In the genomic region with DNA sequence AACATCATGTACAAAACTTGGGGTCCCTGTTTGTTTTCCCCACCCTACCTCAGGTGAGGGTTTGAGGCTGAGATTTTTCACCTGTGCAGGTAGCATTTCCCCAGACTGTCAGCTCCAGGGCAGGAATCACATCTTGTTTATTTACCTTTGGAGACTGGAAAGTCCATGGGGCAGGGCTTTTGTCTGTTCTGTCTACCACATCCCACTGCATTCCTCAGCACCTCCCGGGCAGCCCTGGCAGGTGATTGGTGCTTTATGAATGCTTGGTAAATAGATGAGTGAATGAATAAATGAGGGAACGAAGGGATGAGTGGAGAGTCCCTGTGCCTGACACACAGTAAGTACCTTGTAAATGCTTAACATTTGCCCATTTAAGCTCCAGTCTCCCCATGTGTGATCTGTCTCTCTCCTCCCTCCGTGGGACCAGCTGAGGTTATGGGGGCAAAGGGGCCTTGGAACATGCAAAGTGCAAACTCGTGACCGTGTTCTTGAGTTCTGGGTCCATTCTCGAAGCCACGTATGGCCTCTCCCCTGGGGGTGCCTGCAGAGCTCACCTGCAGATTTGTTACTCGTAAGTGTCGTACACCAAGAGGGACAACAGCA, we compare ENCODE assay signal across 16 cellular contexts.
A peak's percentile ranks its signal among the peaks of the same experiment; 100 is the strongest.
DNase-seq lines count a peak whose midpoint lies in the region; ATAC-seq and TF ChIP-seq lines count a peak whose summit lies in the region.
"Had no signal": no experiment of that assay in that cellular context is flagged by ENCODE, and none has a peak within 500 bp of the region (broad histone marks: within the 10 kb centered on the region; RNA-seq: fewer than 3 reads in every experiment).

No MANE protein-coding gene starts in this region.

- H3K9ac ChIP-seq in endodermal cell (ENCODE audit: extremely low read depth, low read length, poor library complexity, severe bottlenecking): no peak overlapping the region
- H3K9ac ChIP-seq: BLaER1 had no signal

- no peaks in the 10 kb centered on the region for H3K36me3 Mint-ChIP-seq in endodermal cell (ENCODE audit: low read depth)

- WGBS in endodermal cell (ENCODE audit: insufficient coverage in 1 of 2, insufficient read length in 1 of 2), 2 experiments: 79 to 87% methylated on average over 7 to 9 of the region's 9 CpGs

- peak overlapping the region; percentile 64 for H3K27ac ChIP-seq in 22Rv1
- H3K27ac ChIP-seq in endodermal cell (ENCODE audit: low read depth, low read length): no peak overlapping the region
- H3K27ac ChIP-seq: BLaER1 had no signal

- no peaks in the 10 kb centered on the region for H3K36me3 ChIP-seq in endodermal cell (ENCODE audit: control insufficient read depth, insufficient read depth, low read length)
- H3K36me3 ChIP-seq: BLaER1 had no signal

- H3K27ac Mint-ChIP-seq in endodermal cell: peak overlapping the region; percentile 73

- DNase-seq in HuH-7.5 (ENCODE audit: low spot score) (peak; percentile 60), endodermal cell (peak; percentile 86), mesenteric fat pad (ENCODE audit: low spot score) (peak; percentile 62), HuH-7 (ENCODE audit: low spot score) (no peak), foreskin fibroblast (no peak)
- DNase-seq in stimulated activated CD4-positive, alpha-beta T cell treated with anti-CD3 and anti-CD28 coated beads, Interleukin-4, amount 100 ng/mL, for 4 hours: no peak
- DNase-seq: activated CD4-positive, alpha-beta T cell treated with anti-CD3 and anti-CD28 coated beads for 4 hours; cortex of kidney; hippocampal formation; IMR-90; NCI-H1417; NCI-H524 treated with DMSO at 0.1 percent for 48 hours had no signal

- peaks cover 33% of the 10 kb centered on the region for H3K4me1 Mint-ChIP-seq in endodermal cell
- H3K4me1 Mint-ChIP-seq: neural crest cell had no signal

- peaks cover 4% of the 10 kb centered on the region for H3K27me3 Mint-ChIP-seq in endodermal cell (ENCODE audit: insufficient read depth)

- peaks cover 17% of the 10 kb centered on the region for H3K4me1 ChIP-seq in endodermal cell (ENCODE audit: control insufficient read depth, insufficient read depth, low read length)

- no peaks in the 10 kb centered on the region for H3K9me3 Mint-ChIP-seq in endodermal cell

- H3K4me3 ChIP-seq in endodermal cell (ENCODE audit: low read length) (no peak overlapping the region), foreskin fibroblast (ENCODE audit: low read depth in 1 of 2, low read length in 2 of 2) (no peak overlapping the region)
- H3K4me3 ChIP-seq: BLaER1 had no signal

- no peak for ATAC-seq in GM21723 (IDR thresholded peaks at IDR 0.05; ENCODE audit: unreplicated experiment)

- no peak for TF ChIP-seq CTCF in 22Rv1 (IDR thresholded peaks at IDR 0.05)
- TF ChIP-seq CTCF in endodermal cell (conservative IDR thresholded peaks at IDR 0.05): no peak
- no peak for TF ChIP-seq CTCF in foreskin fibroblast (IDR thresholded peaks at IDR 0.05; ENCODE audit: low read depth, low read length)

- no peak overlapping the region for H3K4me3 Mint-ChIP-seq in endodermal cell
- H3K4me3 Mint-ChIP-seq: neural crest cell had no signal

- no peaks in the 10 kb centered on the region for H3K9me3 ChIP-seq in endodermal cell (ENCODE audit: control insufficient read depth, low read length)
- H3K9me3 ChIP-seq: BLaER1 had no signal

- H3K27me3 ChIP-seq in endodermal cell (ENCODE audit: control insufficient read depth, insufficient read depth, low read length, poor library complexity, severe bottlenecking): no peaks in the 10 kb centered on the region
- H3K27me3 ChIP-seq: BLaER1 had no signal

Comparison
In these comparisons a context has a peak if more than half of its experiments do, and no peak if none do; other contexts are left out.
1. DNase-seq: peak in HuH-7.5 (single experiment), endodermal cell (single experiment) and mesenteric fat pad (single experiment); none in stimulated activated CD4-positive, alpha-beta T cell treated with anti-CD3 and anti-CD28 coated beads, Interleukin-4, amount 100 ng/mL, for 4 hours (0 of 2), HuH-7 (single experiment) and foreskin fibroblast (0 of 2).